Comparison of ENCODE assay signal across 7 cellular contexts in the genomic region with DNA sequence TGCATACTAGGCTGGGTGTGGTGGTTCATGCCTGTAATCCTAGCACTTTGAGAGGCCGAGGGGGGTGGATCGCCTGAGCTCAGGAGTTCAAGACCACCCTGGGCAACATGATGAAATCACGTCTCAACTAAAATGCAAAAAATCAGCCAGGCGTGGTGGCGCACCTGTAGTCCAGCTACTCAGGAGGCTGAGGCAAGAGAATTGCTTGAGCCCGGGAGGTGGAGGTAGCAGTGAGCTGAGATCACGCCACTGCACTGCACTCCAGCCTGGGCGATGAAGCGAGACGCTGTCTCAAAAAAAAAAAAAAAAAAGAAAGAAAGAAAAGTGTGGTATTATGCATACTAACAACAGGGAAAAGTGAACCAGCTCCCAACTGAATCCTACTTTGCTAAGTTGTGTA. TPM values are rescaled to one million over a fixed set of nuclear protein-coding genes. Genes with fewer than 3 reads are reported as not detected.
A peak's percentile ranks its signal among the peaks of the same experiment; 100 is the strongest.
DNase-seq lines count a peak whose midpoint lies in the region; FAIRE-seq and TF ChIP-seq lines count a peak whose summit lies in the region.
"Not testable (repeated sequence)": the region's sequence is repeated elsewhere in the genome, so short reads cannot be mapped to it uniquely, and the experiment has no call there.

No MANE protein-coding gene starts in this region.

- not testable (repeated sequence) for H3K27me3 ChIP-seq in BLaER1
- H3K27me3 ChIP-seq in spleen (replicated peaks in 1 of 7) = peaks cover 0 to 11% (median 8%) of the 10 kb centered on the region in 7 donors

- peak overlapping the region; percentile 22; the same call in 1 of the 2 replicates for H3K4me2 ChIP-seq in BLaER1

- not testable (repeated sequence) for H3K27ac ChIP-seq in BLaER1, spleen

- not testable (repeated sequence) for TF ChIP-seq RAD21 in Ishikawa (IDR thresholded peaks at IDR 0.05; ENCODE audit: low read depth)

- H3K36me3 ChIP-seq in BLaER1, spleen: not testable (repeated sequence)

- 80 to 93% (median 90%) methylated on average over 10 of the region's 10 CpGs for WGBS in spleen, 5 donors

- H3K9ac ChIP-seq in BLaER1 = not testable (repeated sequence)

- not testable (repeated sequence) for TF ChIP-seq CTCF in spleen (IDR thresholded peaks at IDR 0.05 in 8 of 11, conservative IDR thresholded peaks at IDR 0.05 in 3 of 11)

- peak; percentile 28 for DNase-seq in DMS79 treated with DMSO at 0.1 percent for 48 hours (lab: John Stamatoyannopoulos, UW)
- peak; percentile 29 for DNase-seq in RCC 7860 (ENCODE audit: low spot score)
- peak; percentile 70 for DNase-seq in glomerular visceral epithelial cell (ENCODE audit: extremely low spot score)
- peak; percentile 50 for DNase-seq in left kidney (ENCODE audit: low read depth, low spot score)
- DNase-seq in spleen = peak; percentile 7

- TF ChIP-seq POLR2A in spleen (IDR thresholded peaks at IDR 0.05) = not testable (repeated sequence)

- not testable (repeated sequence) for H3K4me3 ChIP-seq in BLaER1, spleen

- H3K9me3 ChIP-seq in BLaER1, spleen: not testable (repeated sequence)

- peaks cover 15% of the 10 kb centered on the region for H3K4me1 ChIP-seq in BLaER1
- H3K4me1 ChIP-seq in spleen = peaks cover 0 to 11% (median 0%) of the 10 kb centered on the region in 6 donors

- TF ChIP-seq EP300 in Ishikawa (IDR thresholded peaks at IDR 0.05; ENCODE audit: borderline replicate concordance) = not testable (repeated sequence)

- FAIRE-seq in RCC 7860 (lab: Jason Lieb, UNC) = peak; percentile 83

- not testable (repeated sequence) for H4K20me1 ChIP-seq in BLaER1

- intact Hi-C loops in spleen (cut with DNase I; ENCODE audit: low total_unique reads) = not testable (repeated sequence)

TF ChIP-seq in Ishikawa, 13 proteins besides CTCF, POLR2A, EP300 and RAD21:
- peak; percentile 71; the same call in 1 of the 2 replicates for TF ChIP-seq CEBPB (IDR thresholded peaks at IDR 0.05)

RNA-seq across cellular contexts. Expression of a gene that starts 19.3 kb away (rescaled TPM):
- total RNA-seq in spleen = 10 to 100 TPM; 57.0 to 95.8 (median 66.6) TPM
- polyA plus RNA-seq in spleen = 10 to 100 TPM in 2 of 3 donors, 1 to 10 TPM in 1; 9.1 to 15.2 (median 12.8) TPM

Comparison
In these comparisons a context has a peak if more than half of its experiments do, and no peak if none do; other contexts are left out.
1. DNase-seq: peak in every context shown above with its lines; median percentile 70 in glomerular visceral epithelial cell; 50 in left kidney; 29 in RCC 7860; 28 in DMS79 treated with DMSO at 0.1 percent for 48 hours; 7 in spleen.